In genomic region chr11:65621460-65621859, GRCh38 we compare ENCODE assay signal across 13 cellular contexts.
"Had no signal": no experiment of that assay in that cellular context is flagged by ENCODE, and none has a peak within 500 bp of the region (broad histone marks: within the 10 kb centered on the region; RNA-seq: fewer than 3 reads in every experiment).

No MANE protein-coding gene starts in this region.

- H3K9me3 Mint-ChIP-seq: activated T-helper 1 cell treated with anti-CD3 and anti-CD28 coated beads, Interleukin-12 subunit alpha, Interleukin-12 subunit beta, Interleukin-2, Interleukin-4 antibody, amounts not matched to agents 30 ng/mL and 10 ng/mL and 1 ng/mL, durations not matched to agents 14 hours and 24 hours and 36 hours; naive B cell had no signal

- H3K27me3 Mint-ChIP-seq: naive B cell had no signal

- H3K27me3 ChIP-seq: gastroesophageal sphincter, heart right ventricle had no signal

- H3K4me3 Mint-ChIP-seq: activated T-helper 1 cell treated with anti-CD3 and anti-CD28 coated beads, Interleukin-12 subunit alpha, Interleukin-12 subunit beta, Interleukin-2, Interleukin-4 antibody, amounts not matched to agents 30 ng/mL and 10 ng/mL and 1 ng/mL, durations not matched to agents 14 hours and 24 hours and 36 hours had no signal

- H3K27ac ChIP-seq: gastroesophageal sphincter, heart right ventricle had no signal

- H3K9me3 ChIP-seq: gastroesophageal sphincter, heart right ventricle had no signal

- H3K27ac Mint-ChIP-seq: activated T-helper 1 cell treated with anti-CD3 and anti-CD28 coated beads, Interleukin-12 subunit alpha, Interleukin-12 subunit beta, Interleukin-2, Interleukin-4 antibody, amounts not matched to agents 30 ng/mL and 10 ng/mL and 1 ng/mL, durations not matched to agents 14 hours and 24 hours and 36 hours had no signal

- ATAC-seq: gastroesophageal sphincter, heart right ventricle, left cardiac atrium, SK-N-SH treated with all-trans-retinoic acid at 6 μM for 48 hours had no signal

- H3K4me3 ChIP-seq: gastroesophageal sphincter, heart right ventricle had no signal

- DNase-seq: activated CD4-positive, alpha-beta T cell treated with anti-CD3 and anti-CD28 coated beads for 48 hours; activated CD8-positive, alpha-beta memory T cell treated with anti-CD3 and anti-CD28 coated beads, Interleukin-2, amount 50 U/mL, for 48 hours; activated naive CD4-positive, alpha-beta T cell treated with Interleukin-2 at 50 U/mL for 16 hours; heart right ventricle; left cardiac atrium; mammary epithelial cell; naive B cell; stimulated activated CD4-positive, alpha-beta T cell treated with anti-CD3 and anti-CD28 coated beads, Interleukin-12 subunit alpha, Interleukin-12 subunit beta, amount 100 ng/mL, for 4 hours; stimulated activated CD4-positive, alpha-beta T cell treated with anti-CD3 and anti-CD28 coated beads, Interleukin-2, amount 100 ng/mL, for 24 hours; T-helper 1 cell had no signal
